ENCODE assay signal across 8 cellular contexts in genomic region chr18:63974991-63975390, GRCh38. TPM values are rescaled to one million over a fixed set of nuclear protein-coding genes. Genes with fewer than 3 reads are reported as not detected.
DNase-seq lines count a peak whose midpoint lies in the region; ATAC-seq and TF ChIP-seq lines count a peak whose summit lies in the region.

No MANE protein-coding gene starts in this region.

- 19 to 35% methylated on average over 2 of the region's 2 CpGs for WGBS in sigmoid colon, 2 donors

- no peak for TF ChIP-seq POLR2A in sigmoid colon (IDR thresholded peaks at IDR 0.05)

- no peaks in the 10 kb centered on the region for H4K20me1 ChIP-seq in OCI-LY3 (ENCODE audit: insufficient read depth, low read length)

- peaks cover 11% of the 10 kb centered on the region; the same call in 1 of the 2 replicates for H3K79me2 ChIP-seq in OCI-LY3 (ENCODE audit: low read length)

- H3K4me3 ChIP-seq in OCI-LY3 (ENCODE audit: low read length) (peak overlapping the region; percentile 50), sigmoid colon (no peak overlapping the region)

- DNase-seq in AML-193 (lab: John Stamatoyannopoulos, UW), result peak; percentile 61 to 69
- peak; percentile 35 for DNase-seq in foreskin melanocyte
- DNase-seq in sigmoid colon, result no peak

- H3K9me3 ChIP-seq in OCI-LY3 (ENCODE audit: insufficient read depth, low read length), result no peaks in the 10 kb centered on the region
- no peaks in the 10 kb centered on the region for H3K9me3 ChIP-seq in sigmoid colon

- H3K9ac ChIP-seq in OCI-LY3 (ENCODE audit: low read length), result peak overlapping the region; percentile 51

- H3K27ac ChIP-seq in OCI-LY3 (ENCODE audit: low read length), result peak overlapping the region; percentile 81
- no peak overlapping the region for H3K27ac ChIP-seq in sigmoid colon

- TF ChIP-seq CTCF in GM12874 (IDR thresholded peaks at IDR 0.05; ENCODE audit: insufficient read depth, low read depth, low read length) (0 out of 2 replicates have a peak, but pooled peaks have one; percentile 17), OCI-LY3 (IDR thresholded peaks at IDR 0.05; ENCODE audit: low read depth, low read length) (peak; percentile 81), sigmoid colon (IDR thresholded peaks at IDR 0.05) (no peak)

- H3K4me1 ChIP-seq in OCI-LY3 (ENCODE audit: low read length), result peaks cover 54% of the 10 kb centered on the region
- H3K4me1 ChIP-seq in sigmoid colon, result peaks cover 0 to 14% (median 3%) of the 10 kb centered on the region in 4 donors

- peak overlapping the region; percentile 79 for H3K4me2 ChIP-seq in OCI-LY3 (ENCODE audit: low read length)

- no peak for ATAC-seq in HG03439 (IDR thresholded peaks at IDR 0.05; ENCODE audit: unreplicated experiment)
- no peak for ATAC-seq in HG02642 (IDR thresholded peaks at IDR 0.05; ENCODE audit: poor library complexity, unreplicated experiment)
- ATAC-seq in HG02798 (IDR thresholded peaks at IDR 0.05; ENCODE audit: poor library complexity, unreplicated experiment), result no peak

- no peaks in the 10 kb centered on the region for H3K27me3 ChIP-seq in OCI-LY3 (ENCODE audit: low read depth, low read length)
- H3K27me3 ChIP-seq in sigmoid colon, result no peaks in the 10 kb centered on the region

- H3K36me3 ChIP-seq in OCI-LY3 (replicated peaks; ENCODE audit: low read depth, low read length) (no peaks in the 10 kb centered on the region), sigmoid colon (no peaks in the 10 kb centered on the region)

- H2AFZ ChIP-seq in OCI-LY3 (ENCODE audit: low read depth, low read length), result peak overlapping the region; percentile 43

- no peak for TF ChIP-seq EP300 in sigmoid colon (IDR thresholded peaks at IDR 0.05)

- intact Hi-C loops in sigmoid colon (cut with DNase I), result no loop called here

RNA-seq across cellular contexts. Expression of gene SERPINB8, which starts 5.1 kb away (rescaled TPM):
- total RNA-seq in sigmoid colon, result 1 to 10 TPM; 2.2 to 7.1 (median 5.0) TPM
- 10 to 100 TPM; 13.7 to 21.7 (median 15.6) TPM for polyA plus RNA-seq in sigmoid colon

RNA-seq across cellular contexts. Expression of gene HMSD, which starts 25.9 kb away (rescaled TPM):
- not detected for total RNA-seq in sigmoid colon
- polyA plus RNA-seq in sigmoid colon, result under 1 TPM in 1 of 3 donors, not detected in 2; 0.54 TPM

Comparison
In these comparisons a context has a peak if more than half of its experiments do, and no peak if none do; other contexts are left out.
1. CTCF ChIP-seq: peak in GM12874 (single experiment) and OCI-LY3 (single experiment); none in sigmoid colon (0 of 4).